Comparison of ENCODE assay signal across 7 cellular contexts in genomic region chr2:74527741-74528140, GRCh38. TPM values are rescaled to one million over a fixed set of nuclear protein-coding genes. Genes with fewer than 3 reads are reported as not detected.
DNase-seq lines count a peak whose midpoint lies in the region; ATAC-seq and TF ChIP-seq lines count a peak whose summit lies in the region.
"Had no signal": no experiment of that assay in that cellular context is flagged by ENCODE, and none has a peak within 500 bp of the region (broad histone marks: within the 10 kb centered on the region; RNA-seq: fewer than 3 reads in every experiment).

No MANE protein-coding gene starts in this region.

- BruUV-seq in A673 (replicated peaks; lab: Mats Ljungman, UMichigan) = TSS peak; percentile 70

- WGBS in lower leg skin, 2 donors = 94 to 96% methylated on average over 9 of the region's 9 CpGs

- H3K27ac Mint-ChIP-seq in T-cell = peak overlapping the region in 1 of 2 donors; percentile 48

- no peak for TF ChIP-seq CTCF in A673 (conservative IDR thresholded peaks at IDR 0.05; ENCODE audit: low read depth, low read length)
- TF ChIP-seq CTCF in lower leg skin (IDR thresholded peaks at IDR 0.05) = no peak

- H3K27me3 ChIP-seq in A673 (replicated peaks; ENCODE audit: insufficient read depth, low read depth, low read length, poor library complexity) = no peaks in the 10 kb centered on the region

- intact Hi-C loops in A673 (cut with micrococcal nuclease; ENCODE audit: unreplicated experiment) (loop anchor here (2.0 kb wide), 2 partner anchors 21 to 45 kb away; partner anchors contain the start of genes CCDC142, PCGF1 and TTC31), lower leg skin (cut with DNase I; ENCODE audit: low total_unique reads) (no loop called here)

- peak overlapping the region; percentile 90 to 95 (median 95) for H3K4me3 Mint-ChIP-seq in T-cell

- H3K4me1 ChIP-seq in A673 (ENCODE audit: insufficient read depth, low read length, poor library complexity, severe bottlenecking) = peaks cover 16% of the 10 kb centered on the region

- POLR2A ChIA-PET in A673 (lab: Charles Lee; ENCODE audit: low non-redundant PET) (no interaction called here), T-cell (lab: Charles Lee) (no interaction called here)

- CTCF ChIA-PET in A673 (lab: Charles Lee) = no interaction called here
- CTCF ChIA-PET in T-cell (lab: Charles Lee) = no interaction called here

- H3K9me3 Mint-ChIP-seq in T-cell = no peaks in the 10 kb centered on the region

- no peaks in the 10 kb centered on the region for H3K9me3 ChIP-seq in A673 (ENCODE audit: low read depth, low read length, poor library complexity, severe bottlenecking)

- H3K27ac ChIP-seq in A673 (ENCODE audit: low read depth, low read length, poor library complexity, severe bottlenecking) = no peak overlapping the region

- no peak overlapping the region for H3K4me3 ChIP-seq in A673 (ENCODE audit: low read depth, low read length, poor library complexity, severe bottlenecking)
- no peak overlapping the region for H3K4me3 ChIP-seq in lower leg skin (ENCODE audit: low read depth, poor library complexity, severe bottlenecking)

- H3K36me3 Mint-ChIP-seq in T-cell = peaks cover 39% of the 10 kb centered on the region

- no peak for TF ChIP-seq POLR2A in lower leg skin (IDR thresholded peaks at IDR 0.05)

- no peak for ATAC-seq in T-cell (replicated peaks in 1 of 4)

- peaks cover 37 to 47% (median 46%) of the 10 kb centered on the region in 3 donors for H3K4me1 Mint-ChIP-seq in T-cell

- peaks cover 28% of the 10 kb centered on the region for H3K36me3 ChIP-seq in A673 (ENCODE audit: insufficient read depth, low read length, poor library complexity, severe bottlenecking)

- DNase-seq in A673 (ENCODE audit: low spot score) (no peak), T-cell (no peak), kidney glomerular epithelial cell (lab: John Stamatoyannopoulos, UW) (no peak), lower leg skin (ENCODE audit: low spot score in 2 of 2) (no peak)
- DNase-seq: NCI-H187 treated with DMSO at 0.1 percent for 48 hours had no signal

- H3K27me3 Mint-ChIP-seq in T-cell = no peaks in the 10 kb centered on the region

RNA-seq across cellular contexts. Expression of gene DQX1, which starts 1.7 kb away (rescaled TPM):
- total RNA-seq in A673 (2021) (0.50 and 0.71 TPM in 2 replicates), T-cell (under 1 TPM in 3 of 5 donors, not detected in 2; 0.33 to 0.76 (median 0.47) TPM), lower leg skin (1 to 10 TPM; 1.9 to 8.0 (median 6.2) TPM)
- total RNA-seq: subcutaneous adipose tissue had no signal

RNA-seq across cellular contexts. Expression of gene AUP1, which starts 1.8 kb away (rescaled TPM):
- 114 and 126 TPM in 2 replicates for total RNA-seq in A673 (2021)
- total RNA-seq in T-cell = 100 to 1,000 TPM; 144 to 167 (median 149) TPM
- 100 to 1,000 TPM in 3 of 4 donors, 10 to 100 TPM in 1; 94.0 to 116 (median 112) TPM for total RNA-seq in lower leg skin

RNA-seq across cellular contexts. Expression of gene HTRA2, which starts 2.0 kb away (rescaled TPM):
- total RNA-seq in A673 (2021) (35.1 and 37.7 TPM in 2 replicates), T-cell (10 to 100 TPM; 25.1 to 45.2 (median 38.3) TPM), lower leg skin (10 to 100 TPM; 22.6 to 28.6 (median 25.2) TPM)

RNA-seq across cellular contexts. Expression of gene TLX2, which starts 13.5 kb away (rescaled TPM):
- not detected in 2 replicates for total RNA-seq in A673 (2021)
- total RNA-seq in T-cell = under 1 TPM in 2 of 5 donors, not detected in 3; 0.28 to 0.46 TPM
- not detected for total RNA-seq in lower leg skin
- total RNA-seq: bronchial epithelial cell, subcutaneous adipose tissue had no signal

RNA-seq across cellular contexts. Expression of gene PCGF1, which starts 20.2 kb away (rescaled TPM):
- total RNA-seq in A673 (2021) (30.9 and 33.0 TPM in 2 replicates), T-cell (10 to 100 TPM; 17.6 to 34.3 (median 28.0) TPM), lower leg skin (10 to 100 TPM; 13.3 to 38.4 (median 24.1) TPM)
